In genomic region chr14:77044776-77045569, GRCh38 we compare ENCODE assay signal across 1 cellular context.
TF ChIP-seq lines count a peak whose summit lies in the region.

No MANE protein-coding gene starts in this region.

TF ChIP-seq in HepG2, 621 proteins besides CTCF, POLR2A, EP300 and RAD21 (continued from another document and continues in another):
- TF ChIP-seq HMGXB3 (CRISPR knock-in tag; IDR thresholded peaks at IDR 0.05; ENCODE audit: borderline replicate concordance) (no peak), ZNF703 (CRISPR knock-in tag; IDR thresholded peaks at IDR 0.05; ENCODE audit: borderline replicate concordance) (no peak), HOXA3 (CRISPR knock-in tag; IDR thresholded peaks at IDR 0.05) (no peak), KDM3A (CRISPR knock-in tag; IDR thresholded peaks at IDR 0.05; ENCODE audit: low read depth) (no peak), NR2F1 (CRISPR knock-in tag; IDR thresholded peaks at IDR 0.05) (no peak), ATF4 (CRISPR knock-in tag; IDR thresholded peaks at IDR 0.05) (0 out of 4 replicates have a peak, but pooled peaks of 1 of the 2 experiments have one; percentile 21), KLF13 (CRISPR knock-in tag; IDR thresholded peaks at IDR 0.05) (no peak), NR2F6 (IDR thresholded peaks at IDR 0.05) (peak; percentile 56), NR2F6 (CRISPR knock-in tag; IDR thresholded peaks at IDR 0.05) (peak; percentile 75), PAWR (CRISPR knock-in tag; IDR thresholded peaks at IDR 0.05; ENCODE audit: borderline replicate concordance) (no peak), AGO2 (optimal IDR thresholded peaks at IDR 0.05; ENCODE audit: low read depth, low read length) (no peak), ZNF569 (CRISPR knock-in tag; IDR thresholded peaks at IDR 0.05; ENCODE audit: borderline replicate concordance) (no peak), HHEX (CRISPR knock-in tag; IDR thresholded peaks at IDR 0.05) (no peak), ZNF615 (CRISPR knock-in tag; IDR thresholded peaks at IDR 0.05; ENCODE audit: borderline replicate concordance) (no peak), XRCC5 (optimal IDR thresholded peaks at IDR 0.05; ENCODE audit: low read length) (no peak), SP1 (IDR thresholded peaks at IDR 0.05) (no peak), SP1 (CRISPR knock-in tag; IDR thresholded peaks at IDR 0.05) (no peak), MBD4 (IDR thresholded peaks at IDR 0.05; ENCODE audit: borderline replicate concordance, low read length) (no peak), ZNF225 (CRISPR knock-in tag; IDR thresholded peaks at IDR 0.05) (no peak), UBTF (CRISPR knock-in tag; IDR thresholded peaks at IDR 0.05) (no peak), ZNF850 (CRISPR knock-in tag; conservative IDR thresholded peaks at IDR 0.05) (no peak), NKX3-1 (CRISPR knock-in tag; IDR thresholded peaks at IDR 0.05) (no peak), ZNF605 (CRISPR knock-in tag; IDR thresholded peaks at IDR 0.05) (no peak), TAF15 (IDR thresholded peaks at IDR 0.05; ENCODE audit: low read depth, low read length, poor library complexity, severe bottlenecking) (no peak), NFAT5 (CRISPR knock-in tag; IDR thresholded peaks at IDR 0.05) (no peak), CENPBD1 (CRISPR knock-in tag; IDR thresholded peaks at IDR 0.05; ENCODE audit: borderline replicate concordance, low read depth) (no peak), ZNF567 (CRISPR knock-in tag; IDR thresholded peaks at IDR 0.05; ENCODE audit: borderline replicate concordance) (no peak), RXRB (CRISPR knock-in tag; IDR thresholded peaks at IDR 0.05; ENCODE audit: borderline replicate concordance) (peak; percentile 54; the same call in 1 of the 2 replicates), FOXA1 (IDR thresholded peaks at IDR 0.05) (no peak), FOXA1 (CRISPR knock-in tag; IDR thresholded peaks at IDR 0.05) (peak; percentile 57), MXD3 (CRISPR knock-in tag; IDR thresholded peaks at IDR 0.05) (no peak), SYNCRIP (IDR thresholded peaks at IDR 0.05; ENCODE audit: insufficient read depth, low read depth, low read length) (no peak), ZNF251 (CRISPR knock-in tag; IDR thresholded peaks at IDR 0.05) (no peak), SETDB1 (CRISPR knock-in tag; IDR thresholded peaks at IDR 0.05; ENCODE audit: borderline replicate concordance) (no peak), ZNF609 (CRISPR knock-in tag; IDR thresholded peaks at IDR 0.05; ENCODE audit: borderline replicate concordance) (no peak), RARG (CRISPR knock-in tag; IDR thresholded peaks at IDR 0.05; ENCODE audit: low read depth) (no peak), IRF2 (CRISPR knock-in tag; IDR thresholded peaks at IDR 0.05) (0 out of 2 replicates have a peak, but pooled peaks have one; percentile 34), MAZ (IDR thresholded peaks at IDR 0.05; ENCODE audit: borderline replicate concordance, low read depth, low read length) (no peak), MAZ (CRISPR knock-in tag; IDR thresholded peaks at IDR 0.05; ENCODE audit: low read depth) (no peak), ZNF207 (IDR thresholded peaks at IDR 0.05; ENCODE audit: borderline replicate concordance) (no peak), RARA (CRISPR knock-in tag; IDR thresholded peaks at IDR 0.05) (peak; percentile 63; the same call in 1 of the 2 replicates), LCORL (IDR thresholded peaks at IDR 0.05) (no peak), LCORL (CRISPR knock-in tag; IDR thresholded peaks at IDR 0.05) (peak; percentile 83; the same call in 1 of the 2 replicates), CREM (IDR thresholded peaks at IDR 0.05) (no peak; the same call in 1 of the 2 replicates), CREM (CRISPR knock-in tag; IDR thresholded peaks at IDR 0.05) (no peak), PLSCR1 (CRISPR knock-in tag; IDR thresholded peaks at IDR 0.05; ENCODE audit: borderline replicate concordance) (no peak), ZNF235 (CRISPR knock-in tag; IDR thresholded peaks at IDR 0.05; ENCODE audit: borderline replicate concordance) (no peak), SP5 (CRISPR knock-in tag; IDR thresholded peaks at IDR 0.05; ENCODE audit: borderline replicate concordance, low read depth) (peak; percentile 68), REXO4 (CRISPR knock-in tag; IDR thresholded peaks at IDR 0.05; ENCODE audit: borderline replicate concordance) (no peak), ZSCAN12 (CRISPR knock-in tag; IDR thresholded peaks at IDR 0.05) (no peak), SRSF1 (optimal IDR thresholded peaks at IDR 0.05; ENCODE audit: low read depth, low read length) (no peak), HOXA5 (CRISPR knock-in tag; IDR thresholded peaks at IDR 0.05) (no peak), ZNF468 (CRISPR knock-in tag; IDR thresholded peaks at IDR 0.05) (no peak)
